ENCODE assay signal across 8 cellular contexts in genomic region chr19:9309139-9309973, GRCh38. TPM values are rescaled to one million over a fixed set of nuclear protein-coding genes. Genes with fewer than 3 reads are reported as not detected.
DNase-seq lines count a peak whose midpoint lies in the region; ATAC-seq and TF ChIP-seq lines count a peak whose summit lies in the region.

Gene ZNF699 (minus strand): TSS chr19:9309838. CDS start chr19:9305119, 4,719 bp downstream.

- intact Hi-C loops in A673 (cut with micrococcal nuclease; ENCODE audit: unreplicated experiment) (no loop called here), mammary epithelial cell (cut with micrococcal nuclease) (loop anchor here (2.0 to 5.0 kb wide), 4 partner anchors 15 to 173 kb away; partner anchors contain the start of genes ZNF266 and ZNF559)

- no peaks in the 10 kb centered on the region for H3K36me3 ChIP-seq in A673 (ENCODE audit: insufficient read depth, low read length, poor library complexity, severe bottlenecking)
- no peaks in the 10 kb centered on the region for H3K36me3 ChIP-seq in WERI-Rb-1
- H3K36me3 ChIP-seq in mammary epithelial cell (ENCODE audit: insufficient read depth, low read length): peaks cover 3% of the 10 kb centered on the region
- H3K36me3 ChIP-seq in smooth muscle cell (ENCODE audit: low read depth): peaks cover 2% of the 10 kb centered on the region

- DNase-seq in A673 (ENCODE audit: low spot score) (peak; percentile 99), NCI-H2171 (lab: John Stamatoyannopoulos, UW) (peak; percentile 96), WERI-Rb-1 (peak; percentile 99), mammary epithelial cell (peak; percentile 96), iPS-NIHi7 (ENCODE audit: extremely low spot score) (peak; percentile 98), smooth muscle cell (lab: John Stamatoyannopoulos, UW; ENCODE audit: unreplicated experiment) (peak; percentile 90)

- H3K4me3 ChIP-seq in A673 (ENCODE audit: low read depth, low read length, poor library complexity, severe bottlenecking) (peak within 1 kb of the TSS; percentile 89), WERI-Rb-1 (ENCODE audit: low read depth, low read length) (peak within 1 kb of the TSS; percentile 69), mammary epithelial cell (replicated peaks in 1 of 3; ENCODE audit: insufficient read depth in 1 of 3, low read depth in 2 of 3, low read length in 3 of 3) (peak within 1 kb of the TSS; percentile 77 to 82 (median 80)), smooth muscle cell (peak within 1 kb of the TSS; percentile 100)

- H3K27me3 ChIP-seq in A673 (replicated peaks; ENCODE audit: insufficient read depth, low read depth, low read length, poor library complexity) (no peaks in the 10 kb centered on the region), WERI-Rb-1 (ENCODE audit: insufficient read depth, low read depth, severe bottlenecking) (no peaks in the 10 kb centered on the region), mammary epithelial cell (ENCODE audit: insufficient read depth, low read length) (no peaks in the 10 kb centered on the region), smooth muscle cell (ENCODE audit: low read depth) (no peaks in the 10 kb centered on the region)

- 5% methylated on average over 18 of the region's 63 CpGs for WGBS in mammary epithelial cell (ENCODE audit: low coverage, missing lambda C conversion rate)
- 1% methylated on average over 57 of the region's 63 CpGs for WGBS in smooth muscle cell (ENCODE audit: low lambda C conversion rate)

- no peak for TF ChIP-seq CTCF in A673 (conservative IDR thresholded peaks at IDR 0.05; ENCODE audit: low read depth, low read length)
- TF ChIP-seq CTCF in WERI-Rb-1 (IDR thresholded peaks at IDR 0.05; ENCODE audit: low read depth, low read length): no peak
- TF ChIP-seq CTCF in mammary epithelial cell (conservative IDR thresholded peaks at IDR 0.05 in 1 of 2, IDR thresholded peaks at IDR 0.05 in 1 of 2; ENCODE audit: extremely low read depth in 1 of 2, insufficient read depth in 1 of 2, low read depth in 1 of 2, low read length in 2 of 2): no peak
- TF ChIP-seq CTCF in smooth muscle cell (IDR thresholded peaks at IDR 0.05; ENCODE audit: borderline replicate concordance, insufficient read depth, poor library complexity, severe bottlenecking): no peak

- H3K79me2 ChIP-seq in mammary epithelial cell (ENCODE audit: insufficient read depth, low read length): peaks cover 40% of the 10 kb centered on the region
- peaks cover 38% of the 10 kb centered on the region for H3K79me2 ChIP-seq in smooth muscle cell (ENCODE audit: low read depth)

- peak; percentile 91 for ATAC-seq in GM18868 (IDR thresholded peaks at IDR 0.05; ENCODE audit: unreplicated experiment)
- ATAC-seq in HG03103 (IDR thresholded peaks at IDR 0.05; ENCODE audit: low read depth, unreplicated experiment): peak; percentile 76

- H3K9me3 ChIP-seq in A673 (ENCODE audit: low read depth, low read length, poor library complexity, severe bottlenecking) (no peaks in the 10 kb centered on the region), WERI-Rb-1 (ENCODE audit: severe bottlenecking) (no peaks in the 10 kb centered on the region), mammary epithelial cell (replicated peaks; ENCODE audit: insufficient read depth, low read length) (peaks cover 11% of the 10 kb centered on the region), smooth muscle cell (replicated peaks; ENCODE audit: low read depth) (no peaks in the 10 kb centered on the region)

- peak within 1 kb of the TSS; percentile 85 for H3K27ac ChIP-seq in A673 (ENCODE audit: low read depth, low read length, poor library complexity, severe bottlenecking)
- H3K27ac ChIP-seq in WERI-Rb-1: peak within 1 kb of the TSS; percentile 88
- H3K27ac ChIP-seq in mammary epithelial cell (ENCODE audit: insufficient read depth, low read depth, low read length): peak within 1 kb of the TSS; percentile 86
- H3K27ac ChIP-seq in smooth muscle cell (ENCODE audit: low read depth): peak within 1 kb of the TSS; percentile 94

- POLR2A ChIA-PET in A673 (lab: Charles Lee; ENCODE audit: low non-redundant PET): interaction anchor here (0.6 kb wide), 1 partner anchor 134 kb away, joined by 3 read pairs; no protein-coding TSS in a partner anchor

- H3K4me1 ChIP-seq in A673 (ENCODE audit: insufficient read depth, low read length, poor library complexity, severe bottlenecking): peaks cover 6% of the 10 kb centered on the region
- peaks cover 4% of the 10 kb centered on the region for H3K4me1 ChIP-seq in mammary epithelial cell (ENCODE audit: insufficient read depth, low read length)
- H3K4me1 ChIP-seq in smooth muscle cell (ENCODE audit: low read depth): peaks cover 12% of the 10 kb centered on the region

- dilution Hi-C loops in mammary epithelial cell (cut with HindIII; ENCODE audit: low sequenced_read_pairs): no loop called here

- H2AFZ ChIP-seq in mammary epithelial cell (ENCODE audit: low read depth, low read length): peak within 1 kb of the TSS; percentile 89
- H2AFZ ChIP-seq in smooth muscle cell (ENCODE audit: low read depth): peak within 1 kb of the TSS; percentile 88

- BruUV-seq in A673 (replicated peaks; lab: Mats Ljungman, UMichigan) (TSS peak; percentile 54), mammary epithelial cell (replicated peaks; lab: Mats Ljungman, UMichigan) (TSS peak; percentile 68)

- in situ Hi-C loops in mammary epithelial cell (cut with MboI; ENCODE audit: low sequenced_read_pairs in 2 of 2): loop anchor here in 1 of 2 donors (10.0 kb wide), 1 partner anchor 485 kb away; no protein-coding TSS in a partner anchor

- H3F3A ChIP-seq in smooth muscle cell (ENCODE audit: low read depth): peaks cover 3% of the 10 kb centered on the region

- H4K20me1 ChIP-seq in mammary epithelial cell (ENCODE audit: insufficient read depth, low read length) (no peaks in the 10 kb centered on the region), smooth muscle cell (ENCODE audit: low read depth) (no peaks in the 10 kb centered on the region)

- peak within 1 kb of the TSS; percentile 80 for H3K9ac ChIP-seq in mammary epithelial cell (ENCODE audit: insufficient read depth, low read length)
- H3K9ac ChIP-seq in smooth muscle cell (ENCODE audit: low read depth): peak within 1 kb of the TSS; percentile 95

- peak within 1 kb of the TSS; percentile 80 for H3K4me2 ChIP-seq in mammary epithelial cell (ENCODE audit: insufficient read depth, low read depth, low read length)
- H3K4me2 ChIP-seq in smooth muscle cell: peak within 1 kb of the TSS; percentile 96

- CTCF ChIA-PET in A673 (lab: Charles Lee) (no interaction called here), mammary epithelial cell (lab: Charles Lee; ENCODE audit: low non-redundant PET) (no interaction called here)

RNA-seq across cellular contexts. Expression of gene ZNF699, which starts in this region (rescaled TPM):
- total RNA-seq in A673 (2021): 5.5 and 6.6 TPM in 2 replicates
- total RNA-seq in mammary epithelial cell: 10 to 100 TPM; 11.6 to 69.2 TPM
- 2.8 TPM for polyA plus RNA-seq in mammary epithelial cell
- polyA minus RNA-seq in mammary epithelial cell: 10.1 TPM
- total RNA-seq in smooth muscle cell: 6.3 and 17.9 TPM in 2 replicates
- 3.5 and 3.7 TPM in 2 replicates for polyA plus RNA-seq in smooth muscle cell

Comparison
In these comparisons a context has a peak if more than half of its experiments do, and no peak if none do; other contexts are left out.
1. Peak in every context shown above with its lines: DNase-seq, ATAC-seq, H3K4me3 ChIP-seq and H3K27ac ChIP-seq.